Comparison of ENCODE assay signal across 1 cellular context in the genomic region with DNA sequence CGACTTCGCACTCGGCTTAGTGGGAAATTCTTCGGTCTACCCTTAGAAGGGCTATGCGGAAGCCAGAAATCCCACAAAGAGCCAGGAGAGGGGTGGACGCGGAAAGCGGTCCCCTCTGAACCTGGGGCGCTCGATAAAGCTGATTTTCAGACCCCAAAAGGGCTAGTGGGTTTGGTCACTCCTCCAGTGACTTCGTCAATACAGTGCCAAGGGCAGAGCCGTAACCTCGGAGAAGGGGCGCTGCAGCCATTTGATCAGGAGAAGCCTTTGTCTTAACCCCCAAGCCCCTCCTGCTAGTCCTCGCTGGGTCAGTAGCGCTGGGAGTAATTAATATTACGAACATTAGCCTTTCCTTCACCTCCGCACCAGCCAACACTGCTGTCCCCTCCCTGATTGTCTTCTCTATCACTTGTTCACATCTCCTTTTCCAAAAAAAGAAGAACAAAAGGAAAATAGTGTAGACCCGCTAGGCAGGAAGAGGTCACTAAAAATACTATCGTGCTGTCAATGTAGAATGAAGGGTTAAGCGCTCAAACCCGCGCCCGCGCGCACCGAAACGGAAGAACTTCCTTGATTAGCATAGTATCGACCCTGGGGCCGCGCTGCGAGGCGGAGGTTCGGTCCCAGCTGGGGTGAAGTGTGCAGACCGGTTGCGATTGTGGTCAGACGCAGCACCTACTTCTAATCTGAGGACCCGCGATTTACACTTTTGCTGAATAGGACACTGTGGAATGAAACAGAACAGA.
TF ChIP-seq lines count a peak whose summit lies in the region.

No MANE protein-coding gene starts in this region.

TF ChIP-seq in HCT116, 20 proteins besides CTCF, POLR2A, EP300 and RAD21 (continued from another document):
- TF ChIP-seq, protein P1, sequence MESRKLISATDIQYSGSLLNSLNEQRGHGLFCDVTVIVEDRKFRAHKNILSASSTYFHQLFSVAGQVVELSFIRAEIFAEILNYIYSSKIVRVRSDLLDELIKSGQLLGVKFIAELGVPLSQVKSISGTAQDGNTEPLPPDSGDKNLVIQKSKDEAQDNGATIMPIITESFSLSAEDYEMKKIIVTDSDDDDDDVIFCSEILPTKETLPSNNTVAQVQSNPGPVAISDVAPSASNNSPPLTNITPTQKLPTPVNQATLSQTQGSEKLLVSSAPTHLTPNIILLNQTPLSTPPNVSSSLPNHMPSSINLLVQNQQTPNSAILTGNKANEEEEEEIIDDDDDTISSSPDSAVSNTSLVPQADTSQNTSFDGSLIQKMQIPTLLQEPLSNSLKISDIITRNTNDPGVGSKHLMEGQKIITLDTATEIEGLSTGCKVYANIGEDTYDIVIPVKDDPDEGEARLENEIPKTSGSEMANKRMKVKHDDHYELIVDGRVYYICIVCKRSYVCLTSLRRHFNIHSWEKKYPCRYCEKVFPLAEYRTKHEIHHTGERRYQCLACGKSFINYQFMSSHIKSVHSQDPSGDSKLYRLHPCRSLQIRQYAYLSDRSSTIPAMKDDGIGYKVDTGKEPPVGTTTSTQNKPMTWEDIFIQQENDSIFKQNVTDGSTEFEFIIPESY (IDR thresholded peaks at IDR 0.05; ENCODE audit: extremely low read depth, insufficient replicate concordance, low read length) = no peak
